In genomic region chr4:153465145-153465544, GRCh38 we compare ENCODE assay signal across 1 cellular context.
TF ChIP-seq lines count a peak whose summit lies in the region.

No MANE protein-coding gene starts in this region.

TF ChIP-seq in H1, 55 proteins besides CTCF, POLR2A, EP300 and RAD21 (continued from another document):
- TF ChIP-seq RFX5 (IDR thresholded peaks at IDR 0.05; ENCODE audit: borderline replicate concordance, low read depth, low read length), result no peak
- TF ChIP-seq CEBPB (IDR thresholded peaks at IDR 0.05; ENCODE audit: low read depth, low read length), result no peak
- TF ChIP-seq EGR1 (IDR thresholded peaks at IDR 0.05; ENCODE audit: borderline replicate concordance, low read depth, low read length), result no peak
- TF ChIP-seq ATF2 (IDR thresholded peaks at IDR 0.05; ENCODE audit: low read length), result no peak
- TF ChIP-seq KDM4A (IDR thresholded peaks at IDR 0.05; ENCODE audit: low read depth, low read length, severe bottlenecking), result no peak
- no peak for TF ChIP-seq ATF3 (IDR thresholded peaks at IDR 0.05; ENCODE audit: insufficient read depth, low read depth, low read length)
- TF ChIP-seq GTF2F1 (IDR thresholded peaks at IDR 0.05; ENCODE audit: borderline replicate concordance, low read depth, low read length), result no peak
- TF ChIP-seq E2F6 (IDR thresholded peaks at IDR 0.05), result no peak
- no peak for TF ChIP-seq RBBP5 (IDR thresholded peaks at IDR 0.05; ENCODE audit: borderline replicate concordance, low read depth, low read length)
